ENCODE assay signal across 33 cellular contexts in the genomic region with DNA sequence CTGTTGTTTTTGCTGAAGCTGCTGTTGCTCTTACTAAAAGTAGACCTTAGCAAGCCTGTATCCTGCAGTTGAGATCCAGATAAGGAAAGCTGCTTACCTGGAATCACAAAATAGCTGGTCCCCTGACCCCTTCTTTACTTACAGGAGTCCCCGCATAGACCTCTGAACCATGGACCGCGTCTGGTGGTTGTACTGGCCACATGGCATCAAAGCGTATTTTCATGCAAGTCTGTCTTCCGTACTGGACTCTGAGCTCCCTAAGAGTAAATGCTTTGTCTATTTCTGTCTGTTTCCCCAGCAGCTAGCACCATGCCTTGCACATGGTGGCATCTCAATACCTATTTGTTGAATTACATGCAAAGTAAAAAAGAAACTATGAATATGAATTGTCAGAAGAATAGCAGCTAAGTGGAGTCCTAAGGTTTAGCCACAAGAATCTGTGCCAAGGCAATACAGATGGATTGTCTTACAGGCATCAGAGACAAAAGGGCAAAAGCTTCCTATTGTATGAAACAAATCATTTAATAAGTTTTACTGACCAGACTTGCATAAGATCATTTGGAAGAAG.
"Had no signal": no experiment of that assay in that cellular context is flagged by ENCODE, and none has a peak within 500 bp of the region (broad histone marks: within the 10 kb centered on the region; RNA-seq: fewer than 3 reads in every experiment).

No MANE protein-coding gene starts in this region.

- H3K4me2 ChIP-seq: SK-N-SH had no signal

- H3K9ac ChIP-seq: SK-N-SH had no signal

- H3K4me1 ChIP-seq: body of pancreas, SJSA1 had no signal

- FAIRE-seq: astrocyte, TTC549 had no signal

- H3K9me2 ChIP-seq: SK-N-SH had no signal

- DNase-seq: activated CD4-positive, alpha-beta memory T cell treated with anti-CD3 and anti-CD28 coated beads for 36 hours; activated CD4-positive, alpha-beta T cell treated with anti-CD3 and anti-CD28 coated beads for 4 hours; activated CD4-positive, alpha-beta T cell treated with anti-CD3 and anti-CD28 coated beads, Interleukin-2, amount 50 U/mL, for 1 hour; activated CD4-positive, CD25-positive, alpha-beta regulatory T cell treated with anti-CD3 and anti-CD28 coated beads, Interleukin-2, amount 50 U/mL, for 72 hours; activated CD8-positive, alpha-beta memory T cell treated with anti-CD3 and anti-CD28 coated beads, Interleukin-2, amount 50 U/mL, for 4 hours; activated gamma-delta T cell treated with Interleukin-2 at 50 U/mL for 16 hours; activated naive CD4-positive, alpha-beta T cell treated with anti-CD3 and anti-CD28 coated beads for 36 hours; activated T-cell treated with anti-CD3 and anti-CD28 coated beads for 4 hours; activated T-cell treated with anti-CD3 and anti-CD28 coated beads, Interleukin-2, amount 50 U/mL, for 4 hours; adrenal gland; body of pancreas; Karpas-422; MG63; NCI-H1048; NCI-H1417; NCI-H146; NCI-H187; NCI-H2029 treated with DMSO at 0.1 percent for 48 hours; NCI-H2171 treated with DMSO at 0.1 percent for 48 hours; NCI-H2227 treated with DMSO at 0.1 percent for 48 hours; NCI-H446; NCI-H510A treated with DMSO at 0.1 percent for 48 hours; NCI-H526 treated with DMSO at 0.1 percent for 48 hours; NCI-H774; SHP77; SK-N-SH had no signal

- H3K27ac ChIP-seq: adrenal gland, body of pancreas, breast epithelium, SJSA1 had no signal

- H3K27me3 ChIP-seq: body of pancreas, breast epithelium, MG63, SJSA1 had no signal

- H3K4me3 ChIP-seq: adrenal gland, body of pancreas, breast epithelium, MG63, SJSA1 had no signal

- H3K9me3 ChIP-seq: adrenal gland, body of pancreas, breast epithelium, MG63, SJSA1 had no signal

- H3K36me3 ChIP-seq: adrenal gland, breast epithelium, MG63, SJSA1 had no signal

- ATAC-seq: activated naive CD4-positive, alpha-beta T cell treated with anti-CD3 and anti-CD28 coated beads, Interleukin-2, amount 50 U/mL, for 72 hours; activated T-cell treated with anti-CD3 and anti-CD28 coated beads, Interleukin-2, amount 50 U/mL, for 4 hours; body of pancreas; Panc1; WTC11 had no signal
